ENCODE assay signal across 18 cellular contexts in the genomic region with DNA sequence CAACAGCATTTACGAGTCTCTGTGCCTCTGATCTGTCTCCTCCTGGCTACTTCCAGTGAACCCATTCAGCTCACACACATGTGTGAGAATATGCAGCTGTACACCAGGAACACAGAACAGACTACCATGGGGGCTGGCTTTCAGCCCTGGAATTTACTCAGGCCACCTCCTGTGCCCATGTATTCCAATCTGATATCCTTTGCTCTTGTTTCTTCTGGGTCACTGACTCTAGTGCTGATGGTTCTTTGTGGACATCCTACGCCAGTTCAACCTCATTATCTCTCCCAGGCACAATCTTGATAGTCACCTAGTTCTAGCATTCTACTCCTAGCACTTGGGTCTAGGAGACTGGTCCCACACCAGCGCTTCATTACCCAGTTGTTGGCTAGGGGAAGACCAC. TPM values are rescaled to one million over a fixed set of nuclear protein-coding genes. Genes with fewer than 3 reads are reported as not detected.
A peak's percentile ranks its signal among the peaks of the same experiment; 100 is the strongest.
DNase-seq lines count a peak whose midpoint lies in the region; ATAC-seq and TF ChIP-seq lines count a peak whose summit lies in the region.
"Had no signal": no experiment of that assay in that cellular context is flagged by ENCODE, and none has a peak within 500 bp of the region (broad histone marks: within the 10 kb centered on the region; RNA-seq: fewer than 3 reads in every experiment).

No MANE protein-coding gene starts in this region.

- DNase-seq in NCI-H69 (lab: John Stamatoyannopoulos, UW) (peak; percentile 16), chondrocyte (ENCODE audit: low spot score) (no peak), neural crest cell (ENCODE audit: low read depth, low spot score) (no peak), WERI-Rb-1 (no peak), iPS-NIHi7 (ENCODE audit: extremely low spot score) (no peak), erythroblast (lab: John Stamatoyannopoulos, UW) (no peak)
- DNase-seq in CD8-positive, alpha-beta T cell: no peak
- DNase-seq: activated T-cell treated with anti-CD3 and anti-CD28 coated beads, Interleukin-2, amount 50 U/mL, for 1 hour; cortex of kidney; glutamatergic neuron; immature natural killer cell; NCI-H1930; retina had no signal

- peaks cover 4% of the 10 kb centered on the region; the same call in 1 of the 2 replicates for H3K9me3 ChIP-seq in BLaER1
- H3K9me3 ChIP-seq in WERI-Rb-1 (ENCODE audit: severe bottlenecking): no peaks in the 10 kb centered on the region
- H3K9me3 ChIP-seq in CD8-positive, alpha-beta T cell (ENCODE audit: low read length): no peaks in the 10 kb centered on the region

- H3K36me3 ChIP-seq in BLaER1: no peaks in the 10 kb centered on the region
- no peaks in the 10 kb centered on the region for H3K36me3 ChIP-seq in WERI-Rb-1
- H3K36me3 ChIP-seq in CD8-positive, alpha-beta T cell (ENCODE audit: insufficient read depth, low read length): no peaks in the 10 kb centered on the region

- TF ChIP-seq CTCF in chondrocyte (IDR thresholded peaks at IDR 0.05) (no peak), neural crest cell (conservative IDR thresholded peaks at IDR 0.05) (no peak), WERI-Rb-1 (IDR thresholded peaks at IDR 0.05; ENCODE audit: low read depth, low read length) (no peak)
- TF ChIP-seq CTCF in CD8-positive, alpha-beta T cell (IDR thresholded peaks at IDR 0.05): no peak

- H3K27ac ChIP-seq in BLaER1 (peak overlapping the region; percentile 69; the same call in 1 of the 2 replicates), WERI-Rb-1 (no peak overlapping the region)
- H3K27ac ChIP-seq in CD8-positive, alpha-beta T cell (ENCODE audit: low read depth, low read length): no peak overlapping the region

- H3K4me1 Mint-ChIP-seq in chondrocyte (ENCODE audit: low read depth) (peaks cover 17% of the 10 kb centered on the region), neural crest cell (no peaks in the 10 kb centered on the region)
- H3K4me1 Mint-ChIP-seq in CD8-positive, alpha-beta T cell (ENCODE audit: low read depth): no peaks in the 10 kb centered on the region
- H3K4me1 Mint-ChIP-seq: activated naive CD4-positive, alpha-beta T cell treated with anti-CD3 and anti-CD28 coated beads, Interleukin-2, amount 50 U/mL, for 24 hours; immature natural killer cell had no signal

- peaks cover 29% of the 10 kb centered on the region for H3K4me1 ChIP-seq in BLaER1
- no peaks in the 10 kb centered on the region for H3K4me1 ChIP-seq in CD8-positive, alpha-beta T cell (ENCODE audit: insufficient read depth, low read length)

- H3K4me3 Mint-ChIP-seq in chondrocyte (ENCODE audit: unreplicated experiment) (no peak overlapping the region), neural crest cell (no peak overlapping the region)
- H3K4me3 Mint-ChIP-seq in CD8-positive, alpha-beta T cell: no peak overlapping the region
- H3K4me3 Mint-ChIP-seq: activated naive CD4-positive, alpha-beta T cell treated with anti-CD3 and anti-CD28 coated beads, Interleukin-2, amount 50 U/mL, for 24 hours; immature natural killer cell; natural killer cell treated with Interleukin-12 subunit alpha and Interleukin-12 subunit beta and Interleukin-15 and Interleukin-18, amount 100 ng/mL, for 72 hours; stimulated activated naive CD8-positive, alpha-beta T cell treated with anti-CD3 and anti-CD28 coated beads, Interleukin-15, Interleukin-2, amounts not matched to agents 100 ng/mL and 50 ng/mL, for 24 hours had no signal

- H3K9ac ChIP-seq in BLaER1: no peak overlapping the region

- POLR2A ChIA-PET in CD8-positive, alpha-beta T cell (lab: Charles Lee): no interaction called here

- H3K27me3 ChIP-seq in BLaER1: no peaks in the 10 kb centered on the region
- H3K27me3 ChIP-seq in WERI-Rb-1 (ENCODE audit: insufficient read depth, low read depth, severe bottlenecking): no peaks in the 10 kb centered on the region
- no peaks in the 10 kb centered on the region for H3K27me3 ChIP-seq in CD8-positive, alpha-beta T cell (ENCODE audit: insufficient read depth, low read length)

- peak overlapping the region; percentile 78 for H3K4me2 ChIP-seq in BLaER1

- peak overlapping the region; percentile 78 for H3K27ac Mint-ChIP-seq in chondrocyte (ENCODE audit: unreplicated experiment)
- peak overlapping the region; percentile 5 for H3K27ac Mint-ChIP-seq in neural crest cell (ENCODE audit: unreplicated experiment)
- H3K27ac Mint-ChIP-seq in CD8-positive, alpha-beta T cell: no peak overlapping the region
- H3K27ac Mint-ChIP-seq: activated naive CD4-positive, alpha-beta T cell treated with anti-CD3 and anti-CD28 coated beads, Interleukin-2, amount 50 U/mL, for 24 hours; immature natural killer cell; natural killer cell treated with Interleukin-12 subunit alpha and Interleukin-12 subunit beta and Interleukin-15 and Interleukin-18, amount 100 ng/mL, for 72 hours; stimulated activated naive CD8-positive, alpha-beta T cell treated with anti-CD3 and anti-CD28 coated beads, Interleukin-15, Interleukin-2, amounts not matched to agents 100 ng/mL and 50 ng/mL, for 24 hours had no signal

- no peaks in the 10 kb centered on the region for H3K27me3 Mint-ChIP-seq in chondrocyte (ENCODE audit: low read depth)
- H3K27me3 Mint-ChIP-seq in neural crest cell (ENCODE audit: low read depth): no peaks in the 10 kb centered on the region
- H3K27me3 Mint-ChIP-seq in CD8-positive, alpha-beta T cell (ENCODE audit: low read depth): peaks cover 13% of the 10 kb centered on the region

- no peak for TF ChIP-seq POLR2A in erythroblast (IDR thresholded peaks at IDR 0.05; ENCODE audit: low read length)

- intact Hi-C loops in CD8-positive, alpha-beta T cell (cut with DNase I, micrococcal nuclease): no loop called here

- H3K36me3 Mint-ChIP-seq in chondrocyte (ENCODE audit: low read depth): no peaks in the 10 kb centered on the region
- H3K36me3 Mint-ChIP-seq in neural crest cell (ENCODE audit: low read depth): no peaks in the 10 kb centered on the region
- H3K36me3 Mint-ChIP-seq in CD8-positive, alpha-beta T cell: no peaks in the 10 kb centered on the region
- H3K36me3 Mint-ChIP-seq: activated naive CD4-positive, alpha-beta T cell treated with anti-CD3 and anti-CD28 coated beads, Interleukin-2, amount 50 U/mL, for 24 hours; immature natural killer cell; natural killer cell treated with Interleukin-12 subunit alpha and Interleukin-12 subunit beta and Interleukin-15 and Interleukin-18, amount 100 ng/mL, for 72 hours had no signal

- H3K4me3 ChIP-seq in BLaER1 (no peak overlapping the region), WERI-Rb-1 (ENCODE audit: low read depth, low read length) (no peak overlapping the region)
- H3K4me3 ChIP-seq in CD8-positive, alpha-beta T cell (ENCODE audit: low read depth, low read length): no peak overlapping the region
- H3K4me3 ChIP-seq: lung had no signal

- no peaks in the 10 kb centered on the region for H4K20me1 ChIP-seq in BLaER1

- no peaks in the 10 kb centered on the region for H3K9me3 Mint-ChIP-seq in chondrocyte (ENCODE audit: low read depth)
- no peaks in the 10 kb centered on the region for H3K9me3 Mint-ChIP-seq in neural crest cell
- H3K9me3 Mint-ChIP-seq in CD8-positive, alpha-beta T cell: no peaks in the 10 kb centered on the region
- H3K9me3 Mint-ChIP-seq: activated naive CD4-positive, alpha-beta T cell treated with anti-CD3 and anti-CD28 coated beads, Interleukin-2, amount 50 U/mL, for 24 hours; stimulated activated naive CD8-positive, alpha-beta T cell treated with anti-CD3 and anti-CD28 coated beads, Interleukin-15, Interleukin-2, amounts not matched to agents 100 ng/mL and 50 ng/mL, for 24 hours had no signal

- CTCF ChIA-PET in CD8-positive, alpha-beta T cell (lab: Charles Lee): interaction anchor here (0.6 to 0.7 kb wide), 2 partner anchors 12 to 1375 kb away, joined by 3 read pairs; no protein-coding TSS in a partner anchor

- no peak for ATAC-seq in CD8-positive, alpha-beta T cell

RNA-seq across cellular contexts. Expression of a gene that starts 23.0 kb away (rescaled TPM):
- total RNA-seq in chondrocyte (8.9 to 10.2 TPM (median 10.1 TPM) in 3 replicates), neural crest cell (14.4 TPM in 2 replicates)
- total RNA-seq in CD8-positive, alpha-beta T cell: not detected
